In genomic region chr5:159458217-159458711, GRCh38 we compare ENCODE assay signal across 1 cellular context.
A peak's percentile ranks its signal among the peaks of the same experiment; 100 is the strongest.
TF ChIP-seq lines count a peak whose summit lies in the region.

No MANE protein-coding gene starts in this region.

TF ChIP-seq in GM12878, 131 proteins besides CTCF, POLR2A, EP300 and RAD21 (continued from another document and continues in another):
- TF ChIP-seq E2F4 (IDR thresholded peaks at IDR 0.05; ENCODE audit: low read depth, low read length) (no peak), SUZ12 (IDR thresholded peaks at IDR 0.05; ENCODE audit: unreplicated experiment) (no peak), FOS (IDR thresholded peaks at IDR 0.05; ENCODE audit: borderline replicate concordance, extremely low read depth, insufficient read length) (no peak), RELA (IDR thresholded peaks at IDR 0.05; ENCODE audit: borderline replicate concordance, partially characterized antibody) (peak; percentile 100), NFYA (IDR thresholded peaks at IDR 0.05; ENCODE audit: borderline replicate concordance, low read depth, low read length) (no peak), TAF1 (IDR thresholded peaks at IDR 0.05; ENCODE audit: borderline replicate concordance, low read depth, low read length) (no peak), ZZZ3 (IDR thresholded peaks at IDR 0.05; ENCODE audit: control insufficient read depth, insufficient read length, low read depth) (no peak), CBX5 (IDR thresholded peaks at IDR 0.05; ENCODE audit: low read depth) (peak; percentile 88; the same call in 1 of the 2 replicates), RCOR1 (conservative IDR thresholded peaks at IDR 0.05; ENCODE audit: low read depth, low read length) (peak; percentile 95), SKIL (IDR thresholded peaks at IDR 0.05; ENCODE audit: low read depth, poor library complexity, severe bottlenecking) (peak; percentile 98), TCF7 (IDR thresholded peaks at IDR 0.05; ENCODE audit: borderline replicate concordance) (peak; percentile 92), POU2F2 (IDR thresholded peaks at IDR 0.05; ENCODE audit: borderline replicate concordance, low read depth, low read length) (peak; percentile 98), JUNB (IDR thresholded peaks at IDR 0.05) (peak; percentile 100), TBL1XR1 (IDR thresholded peaks at IDR 0.05; ENCODE audit: low read depth, low read length) (peak; percentile 100), ZNF622 (IDR thresholded peaks at IDR 0.05) (no peak), ASH2L (IDR thresholded peaks at IDR 0.05; ENCODE audit: borderline replicate concordance, low read depth) (no peak), BRCA1 (IDR thresholded peaks at IDR 0.05; ENCODE audit: low read depth, low read length) (no peak), MYB (IDR thresholded peaks at IDR 0.05; ENCODE audit: borderline replicate concordance, low read depth, low read length) (no peak), FOXK2 (IDR thresholded peaks at IDR 0.05) (no peak; the same call in 1 of the 2 replicates), MEF2B (IDR thresholded peaks at IDR 0.05; ENCODE audit: partially characterized antibody, poor library complexity, severe bottlenecking) (peak; percentile 94), CHD4 (IDR thresholded peaks at IDR 0.05) (no peak), PML (IDR thresholded peaks at IDR 0.05; ENCODE audit: low read length) (peak; percentile 97), NR2F1 (conservative IDR thresholded peaks at IDR 0.05) (peak; percentile 94), NR2C1 (IDR thresholded peaks at IDR 0.05) (0 out of 2 replicates have a peak, but pooled peaks have one; percentile 26), BMI1 (IDR thresholded peaks at IDR 0.05; ENCODE audit: borderline replicate concordance) (peak; percentile 95), ZNF207 (IDR thresholded peaks at IDR 0.05; ENCODE audit: borderline replicate concordance) (peak; percentile 48; the same call in 1 of the 2 replicates), ZNF274 (IDR thresholded peaks at IDR 0.05; ENCODE audit: insufficient read depth, insufficient read length) (no peak), ELK1 (IDR thresholded peaks at IDR 0.05; ENCODE audit: low read depth, low read length) (no peak), STAT3 (IDR thresholded peaks at IDR 0.05; ENCODE audit: low read depth, low read length) (0 out of 2 replicates have a peak, but pooled peaks have one; percentile 84), EGR1 (IDR thresholded peaks at IDR 0.05; ENCODE audit: borderline replicate concordance in 1 of 2, low read depth in 2 of 2, low read length in 2 of 2) (peak in 1 of 2 experiments; percentile 41; a peak in 1 of 3 replicates), CREM (IDR thresholded peaks at IDR 0.05; ENCODE audit: low read depth) (peak; percentile 99), HDAC6 (IDR thresholded peaks at IDR 0.05; ENCODE audit: unreplicated experiment) (no peak), NRF1 (conservative IDR thresholded peaks at IDR 0.05; ENCODE audit: low read depth, low read length) (no peak), PBX3 (IDR thresholded peaks at IDR 0.05; ENCODE audit: insufficient replicate concordance, low read depth, low read length) (peak; percentile 90), YBX1 (IDR thresholded peaks at IDR 0.05) (no peak), TCF12 (IDR thresholded peaks at IDR 0.05; ENCODE audit: low read depth, low read length) (peak; percentile 100), TCF3 (IDR thresholded peaks at IDR 0.05; ENCODE audit: borderline replicate concordance, insufficient read depth, low read depth, low read length) (peak; percentile 100)
- TF ChIP-seq, protein P1, sequence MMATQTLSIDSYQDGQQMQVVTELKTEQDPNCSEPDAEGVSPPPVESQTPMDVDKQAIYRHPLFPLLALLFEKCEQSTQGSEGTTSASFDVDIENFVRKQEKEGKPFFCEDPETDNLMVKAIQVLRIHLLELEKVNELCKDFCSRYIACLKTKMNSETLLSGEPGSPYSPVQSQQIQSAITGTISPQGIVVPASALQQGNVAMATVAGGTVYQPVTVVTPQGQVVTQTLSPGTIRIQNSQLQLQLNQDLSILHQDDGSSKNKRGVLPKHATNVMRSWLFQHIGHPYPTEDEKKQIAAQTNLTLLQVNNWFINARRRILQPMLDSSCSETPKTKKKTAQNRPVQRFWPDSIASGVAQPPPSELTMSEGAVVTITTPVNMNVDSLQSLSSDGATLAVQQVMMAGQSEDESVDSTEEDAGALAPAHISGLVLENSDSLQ (IDR thresholded peaks at IDR 0.05): peak; percentile 86
- TF ChIP-seq, protein P2, sequence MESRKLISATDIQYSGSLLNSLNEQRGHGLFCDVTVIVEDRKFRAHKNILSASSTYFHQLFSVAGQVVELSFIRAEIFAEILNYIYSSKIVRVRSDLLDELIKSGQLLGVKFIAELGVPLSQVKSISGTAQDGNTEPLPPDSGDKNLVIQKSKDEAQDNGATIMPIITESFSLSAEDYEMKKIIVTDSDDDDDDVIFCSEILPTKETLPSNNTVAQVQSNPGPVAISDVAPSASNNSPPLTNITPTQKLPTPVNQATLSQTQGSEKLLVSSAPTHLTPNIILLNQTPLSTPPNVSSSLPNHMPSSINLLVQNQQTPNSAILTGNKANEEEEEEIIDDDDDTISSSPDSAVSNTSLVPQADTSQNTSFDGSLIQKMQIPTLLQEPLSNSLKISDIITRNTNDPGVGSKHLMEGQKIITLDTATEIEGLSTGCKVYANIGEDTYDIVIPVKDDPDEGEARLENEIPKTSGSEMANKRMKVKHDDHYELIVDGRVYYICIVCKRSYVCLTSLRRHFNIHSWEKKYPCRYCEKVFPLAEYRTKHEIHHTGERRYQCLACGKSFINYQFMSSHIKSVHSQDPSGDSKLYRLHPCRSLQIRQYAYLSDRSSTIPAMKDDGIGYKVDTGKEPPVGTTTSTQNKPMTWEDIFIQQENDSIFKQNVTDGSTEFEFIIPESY (IDR thresholded peaks at IDR 0.05): no peak
- TF ChIP-seq, protein P3, sequence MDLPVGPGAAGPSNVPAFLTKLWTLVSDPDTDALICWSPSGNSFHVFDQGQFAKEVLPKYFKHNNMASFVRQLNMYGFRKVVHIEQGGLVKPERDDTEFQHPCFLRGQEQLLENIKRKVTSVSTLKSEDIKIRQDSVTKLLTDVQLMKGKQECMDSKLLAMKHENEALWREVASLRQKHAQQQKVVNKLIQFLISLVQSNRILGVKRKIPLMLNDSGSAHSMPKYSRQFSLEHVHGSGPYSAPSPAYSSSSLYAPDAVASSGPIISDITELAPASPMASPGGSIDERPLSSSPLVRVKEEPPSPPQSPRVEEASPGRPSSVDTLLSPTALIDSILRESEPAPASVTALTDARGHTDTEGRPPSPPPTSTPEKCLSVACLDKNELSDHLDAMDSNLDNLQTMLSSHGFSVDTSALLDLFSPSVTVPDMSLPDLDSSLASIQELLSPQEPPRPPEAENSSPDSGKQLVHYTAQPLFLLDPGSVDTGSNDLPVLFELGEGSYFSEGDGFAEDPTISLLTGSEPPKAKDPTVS (IDR thresholded peaks at IDR 0.05; ENCODE audit: low read depth, low read length): no peak
- TF ChIP-seq, protein P4, sequence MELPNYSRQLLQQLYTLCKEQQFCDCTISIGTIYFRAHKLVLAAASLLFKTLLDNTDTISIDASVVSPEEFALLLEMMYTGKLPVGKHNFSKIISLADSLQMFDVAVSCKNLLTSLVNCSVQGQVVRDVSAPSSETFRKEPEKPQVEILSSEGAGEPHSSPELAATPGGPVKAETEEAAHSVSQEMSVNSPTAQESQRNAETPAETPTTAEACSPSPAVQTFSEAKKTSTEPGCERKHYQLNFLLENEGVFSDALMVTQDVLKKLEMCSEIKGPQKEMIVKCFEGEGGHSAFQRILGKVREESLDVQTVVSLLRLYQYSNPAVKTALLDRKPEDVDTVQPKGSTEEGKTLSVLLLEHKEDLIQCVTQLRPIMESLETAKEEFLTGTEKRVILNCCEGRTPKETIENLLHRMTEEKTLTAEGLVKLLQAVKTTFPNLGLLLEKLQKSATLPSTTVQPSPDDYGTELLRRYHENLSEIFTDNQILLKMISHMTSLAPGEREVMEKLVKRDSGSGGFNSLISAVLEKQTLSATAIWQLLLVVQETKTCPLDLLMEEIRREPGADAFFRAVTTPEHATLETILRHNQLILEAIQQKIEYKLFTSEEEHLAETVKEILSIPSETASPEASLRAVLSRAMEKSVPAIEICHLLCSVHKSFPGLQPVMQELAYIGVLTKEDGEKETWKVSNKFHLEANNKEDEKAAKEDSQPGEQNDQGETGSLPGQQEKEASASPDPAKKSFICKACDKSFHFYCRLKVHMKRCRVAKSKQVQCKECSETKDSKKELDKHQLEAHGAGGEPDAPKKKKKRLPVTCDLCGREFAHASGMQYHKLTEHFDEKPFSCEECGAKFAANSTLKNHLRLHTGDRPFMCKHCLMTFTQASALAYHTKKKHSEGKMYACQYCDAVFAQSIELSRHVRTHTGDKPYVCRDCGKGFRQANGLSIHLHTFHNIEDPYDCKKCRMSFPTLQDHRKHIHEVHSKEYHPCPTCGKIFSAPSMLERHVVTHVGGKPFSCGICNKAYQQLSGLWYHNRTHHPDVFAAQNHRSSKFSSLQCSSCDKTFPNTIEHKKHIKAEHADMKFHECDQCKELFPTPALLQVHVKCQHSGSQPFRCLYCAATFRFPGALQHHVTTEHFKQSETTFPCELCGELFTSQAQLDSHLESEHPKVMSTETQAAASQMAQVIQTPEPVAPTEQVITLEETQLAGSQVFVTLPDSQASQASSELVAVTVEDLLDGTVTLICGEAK (IDR thresholded peaks at IDR 0.05; ENCODE audit: borderline replicate concordance): no peak; the same call in 1 of the 2 replicates
- TF ChIP-seq, protein P5, sequence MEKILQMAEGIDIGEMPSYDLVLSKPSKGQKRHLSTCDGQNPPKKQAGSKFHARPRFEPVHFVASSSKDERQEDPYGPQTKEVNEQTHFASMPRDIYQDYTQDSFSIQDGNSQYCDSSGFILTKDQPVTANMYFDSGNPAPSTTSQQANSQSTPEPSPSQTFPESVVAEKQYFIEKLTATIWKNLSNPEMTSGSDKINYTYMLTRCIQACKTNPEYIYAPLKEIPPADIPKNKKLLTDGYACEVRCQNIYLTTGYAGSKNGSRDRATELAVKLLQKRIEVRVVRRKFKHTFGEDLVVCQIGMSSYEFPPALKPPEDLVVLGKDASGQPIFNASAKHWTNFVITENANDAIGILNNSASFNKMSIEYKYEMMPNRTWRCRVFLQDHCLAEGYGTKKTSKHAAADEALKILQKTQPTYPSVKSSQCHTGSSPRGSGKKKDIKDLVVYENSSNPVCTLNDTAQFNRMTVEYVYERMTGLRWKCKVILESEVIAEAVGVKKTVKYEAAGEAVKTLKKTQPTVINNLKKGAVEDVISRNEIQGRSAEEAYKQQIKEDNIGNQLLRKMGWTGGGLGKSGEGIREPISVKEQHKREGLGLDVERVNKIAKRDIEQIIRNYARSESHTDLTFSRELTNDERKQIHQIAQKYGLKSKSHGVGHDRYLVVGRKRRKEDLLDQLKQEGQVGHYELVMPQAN (conservative IDR thresholded peaks at IDR 0.05): peak; percentile 38; the same call in 1 of the 2 replicates
